In genomic region chr17:30711626-30712507, GRCh38 we compare ENCODE assay signal across 8 cellular contexts.
DNase-seq lines count a peak whose midpoint lies in the region; ATAC-seq and TF ChIP-seq lines count a peak whose summit lies in the region.
"Not testable (repeated sequence)": the region's sequence is repeated elsewhere in the genome, so short reads cannot be mapped to it uniquely, and the experiment has no call there.

No MANE protein-coding gene starts in this region.

- H3K36me3 Mint-ChIP-seq in CD4-positive, alpha-beta memory T cell; activated T-cell treated with anti-CD3 and anti-CD28 coated beads, Interleukin-2, amount 50 U/mL, for 72 hours (ENCODE audit: insufficient read depth in 2 of 2); chondrocyte (ENCODE audit: low read depth); natural killer cell treated with Interleukin-12 subunit alpha and Interleukin-12 subunit beta and Interleukin-15 and Interleukin-18, amount 100 ng/mL, for 72 hours; stimulated activated naive CD8-positive, alpha-beta T cell treated with anti-CD3 and anti-CD28 coated beads, Interleukin-15, Interleukin-2, amounts not matched to agents 100 ng/mL and 50 ng/mL, for 24 hours (ENCODE audit: low read depth): not testable (repeated sequence)

- peak overlapping the region in 1 of 7 donors; percentile 79 for H3K27ac Mint-ChIP-seq in CD4-positive, alpha-beta memory T cell
- H3K27ac Mint-ChIP-seq in activated T-cell treated with anti-CD3 and anti-CD28 coated beads, Interleukin-2, amount 50 U/mL, for 72 hours = peak overlapping the region; percentile 28
- not testable (repeated sequence) for H3K27ac Mint-ChIP-seq in chondrocyte (ENCODE audit: unreplicated experiment); stimulated activated naive CD8-positive, alpha-beta T cell treated with anti-CD3 and anti-CD28 coated beads, Interleukin-15, Interleukin-2, amounts not matched to agents 100 ng/mL and 50 ng/mL, for 24 hours
- peak overlapping the region; percentile 44 to 71 for H3K27ac Mint-ChIP-seq in natural killer cell treated with Interleukin-12 subunit alpha and Interleukin-12 subunit beta and Interleukin-15 and Interleukin-18, amount 100 ng/mL, for 72 hours

- peak in 1 of 5 donors; percentile 38 for DNase-seq in CD4-positive, alpha-beta memory T cell
- DNase-seq in activated T-cell treated with anti-CD3 and anti-CD28 coated beads, Interleukin-2, amount 50 U/mL, for 72 hours; chondrocyte (ENCODE audit: low spot score); natural killer cell treated with Interleukin-12 subunit alpha and Interleukin-12 subunit beta and Interleukin-15 and Interleukin-18, amount 100 ng/mL, for 72 hours (ENCODE audit: low spot score): not testable (repeated sequence)

- not testable (repeated sequence) for H3K9me3 ChIP-seq in CD4-positive, alpha-beta memory T cell (ENCODE audit: control insufficient read depth in 1 of 2, low read length in 2 of 2); HUES6 (ENCODE audit: control insufficient read depth, insufficient read depth, low read depth, low read length); SU-DHL-6 (ENCODE audit: insufficient read depth, low read length); iPS-18a (ENCODE audit: control insufficient read depth, low read depth, low read length)

- not testable (repeated sequence) for H3K9me2 ChIP-seq in SU-DHL-6 (replicated peaks; ENCODE audit: insufficient read depth, low read length)

- H2AFZ ChIP-seq in SU-DHL-6 (ENCODE audit: low read depth, low read length, severe bottlenecking) = not testable (repeated sequence)

- CTCF ChIA-PET in CD4-positive, alpha-beta memory T cell (lab: Charles Lee; ENCODE audit: partially characterized antibody) = not testable (repeated sequence)

- peak overlapping the region; percentile 56 for H3K4me2 ChIP-seq in SU-DHL-6 (ENCODE audit: low read depth, low read length, poor library complexity, severe bottlenecking)

- not testable (repeated sequence) for H3K9ac ChIP-seq in HUES6 (ENCODE audit: low read length); iPS-18a (ENCODE audit: low read length)
- H3K9ac ChIP-seq in SU-DHL-6 (ENCODE audit: low read length) = peak overlapping the region; percentile 1; the same call in 1 of the 2 replicates

- not testable (repeated sequence) for H4K20me1 ChIP-seq in SU-DHL-6 (ENCODE audit: low read depth, low read length)

- H3K27me3 ChIP-seq in CD4-positive, alpha-beta memory T cell (ENCODE audit: insufficient read depth, low read length); HUES6 (ENCODE audit: control insufficient read depth, insufficient read depth, low read length); SU-DHL-6 (ENCODE audit: low read length); iPS-18a (ENCODE audit: control insufficient read depth, insufficient read depth, low read length): not testable (repeated sequence)

- H3K79me2 ChIP-seq in SU-DHL-6 (ENCODE audit: insufficient read depth, low read length) = peaks cover 74% of the 10 kb centered on the region

- H3K4me1 Mint-ChIP-seq in CD4-positive, alpha-beta memory T cell = peaks cover 12 to 29% (median 20%) of the 10 kb centered on the region in 4 donors
- H3K4me1 Mint-ChIP-seq in activated T-cell treated with anti-CD3 and anti-CD28 coated beads, Interleukin-2, amount 50 U/mL, for 72 hours (ENCODE audit: low read depth) = peaks cover 28% of the 10 kb centered on the region
- peaks cover 30% of the 10 kb centered on the region for H3K4me1 Mint-ChIP-seq in chondrocyte (ENCODE audit: low read depth)
- H3K4me1 Mint-ChIP-seq in natural killer cell treated with Interleukin-12 subunit alpha and Interleukin-12 subunit beta and Interleukin-15 and Interleukin-18, amount 100 ng/mL, for 72 hours (ENCODE audit: low read depth in 2 of 2) = peaks cover 35 to 37% of the 10 kb centered on the region in 2 donors
- peaks cover 31% of the 10 kb centered on the region for H3K4me1 Mint-ChIP-seq in stimulated activated naive CD8-positive, alpha-beta T cell treated with anti-CD3 and anti-CD28 coated beads, Interleukin-15, Interleukin-2, amounts not matched to agents 100 ng/mL and 50 ng/mL, for 24 hours (ENCODE audit: low read depth)

- H3F3A ChIP-seq in SU-DHL-6 (ENCODE audit: insufficient read depth) = not testable (repeated sequence)

- not testable (repeated sequence) for H3K27ac ChIP-seq in CD4-positive, alpha-beta memory T cell (ENCODE audit: low read depth, low read length); HUES6 (ENCODE audit: low read depth, low read length); iPS-18a (ENCODE audit: low read length)
- H3K27ac ChIP-seq in SU-DHL-6 (ENCODE audit: low read depth, low read length) = peak overlapping the region; percentile 41

- ATAC-seq in activated T-cell treated with anti-CD3 and anti-CD28 coated beads, Interleukin-2, amount 50 U/mL, for 72 hours (replicated peaks in 1 of 2); natural killer cell treated with Interleukin-12 subunit alpha and Interleukin-12 subunit beta and Interleukin-15 and Interleukin-18, amount 100 ng/mL, for 72 hours: not testable (repeated sequence)

- not testable (repeated sequence) for H3K9me3 Mint-ChIP-seq in CD4-positive, alpha-beta memory T cell; activated T-cell treated with anti-CD3 and anti-CD28 coated beads, Interleukin-2, amount 50 U/mL, for 72 hours; chondrocyte (ENCODE audit: low read depth); natural killer cell treated with Interleukin-12 subunit alpha and Interleukin-12 subunit beta and Interleukin-15 and Interleukin-18, amount 100 ng/mL, for 72 hours; stimulated activated naive CD8-positive, alpha-beta T cell treated with anti-CD3 and anti-CD28 coated beads, Interleukin-15, Interleukin-2, amounts not matched to agents 100 ng/mL and 50 ng/mL, for 24 hours

- H3K4me1 ChIP-seq in CD4-positive, alpha-beta memory T cell (ENCODE audit: insufficient read depth, low read length) = peaks cover 10% of the 10 kb centered on the region
- peaks cover 15% of the 10 kb centered on the region for H3K4me1 ChIP-seq in HUES6 (ENCODE audit: control insufficient read depth, insufficient read depth, low read length)
- not testable (repeated sequence) for H3K4me1 ChIP-seq in iPS-18a (ENCODE audit: control insufficient read depth, low read depth, low read length)

- POLR2A ChIA-PET in CD4-positive, alpha-beta memory T cell (lab: Charles Lee; ENCODE audit: partially characterized antibody) = not testable (repeated sequence)

- H3K36me3 ChIP-seq in CD4-positive, alpha-beta memory T cell (ENCODE audit: insufficient read depth, low read length); HUES6 (ENCODE audit: control insufficient read depth, insufficient read depth, low read length); SU-DHL-6 (ENCODE audit: low read length); iPS-18a (ENCODE audit: control insufficient read depth, low read depth, low read length): not testable (repeated sequence)

- not testable (repeated sequence) for H3K4me3 ChIP-seq in CD4-positive, alpha-beta memory T cell (ENCODE audit: low read length in 2 of 2)
- H3K4me3 ChIP-seq in HUES6 (ENCODE audit: low read depth, low read length) = peak overlapping the region; percentile 83
- H3K4me3 ChIP-seq in SU-DHL-6 (ENCODE audit: insufficient read depth, low read length, poor library complexity, severe bottlenecking) = peak overlapping the region; percentile 10
- peak overlapping the region; percentile 74 for H3K4me3 ChIP-seq in iPS-18a (ENCODE audit: low read length)

- H3K27me3 Mint-ChIP-seq in CD4-positive, alpha-beta memory T cell; chondrocyte (ENCODE audit: low read depth); natural killer cell treated with Interleukin-12 subunit alpha and Interleukin-12 subunit beta and Interleukin-15 and Interleukin-18, amount 100 ng/mL, for 72 hours: not testable (repeated sequence)
- peaks cover 25% of the 10 kb centered on the region for H3K27me3 Mint-ChIP-seq in activated T-cell treated with anti-CD3 and anti-CD28 coated beads, Interleukin-2, amount 50 U/mL, for 72 hours (ENCODE audit: low read depth)
- H3K27me3 Mint-ChIP-seq in stimulated activated naive CD8-positive, alpha-beta T cell treated with anti-CD3 and anti-CD28 coated beads, Interleukin-15, Interleukin-2, amounts not matched to agents 100 ng/mL and 50 ng/mL, for 24 hours = peaks cover 20% of the 10 kb centered on the region

- intact Hi-C loops in CD4-positive, alpha-beta memory T cell (cut with micrococcal nuclease) = not testable (repeated sequence)

- not testable (repeated sequence) for TF ChIP-seq CTCF in SU-DHL-6 (IDR thresholded peaks at IDR 0.05; ENCODE audit: insufficient read depth, low read length, poor library complexity, severe bottlenecking); chondrocyte (IDR thresholded peaks at IDR 0.05)

- H3K4me3 Mint-ChIP-seq in CD4-positive, alpha-beta memory T cell = peak overlapping the region in 6 of 8 donors; percentile 71 to 89 (median 84)
- H3K4me3 Mint-ChIP-seq in activated T-cell treated with anti-CD3 and anti-CD28 coated beads, Interleukin-2, amount 50 U/mL, for 72 hours = peak overlapping the region; percentile 72 to 89
- peak overlapping the region; percentile 77 for H3K4me3 Mint-ChIP-seq in chondrocyte (ENCODE audit: unreplicated experiment)
- H3K4me3 Mint-ChIP-seq in natural killer cell treated with Interleukin-12 subunit alpha and Interleukin-12 subunit beta and Interleukin-15 and Interleukin-18, amount 100 ng/mL, for 72 hours = peak overlapping the region; percentile 86
- H3K4me3 Mint-ChIP-seq in stimulated activated naive CD8-positive, alpha-beta T cell treated with anti-CD3 and anti-CD28 coated beads, Interleukin-15, Interleukin-2, amounts not matched to agents 100 ng/mL and 50 ng/mL, for 24 hours = peak overlapping the region; percentile 77
